2 cellular contexts compared by ENCODE assay signal in the genomic region with DNA sequence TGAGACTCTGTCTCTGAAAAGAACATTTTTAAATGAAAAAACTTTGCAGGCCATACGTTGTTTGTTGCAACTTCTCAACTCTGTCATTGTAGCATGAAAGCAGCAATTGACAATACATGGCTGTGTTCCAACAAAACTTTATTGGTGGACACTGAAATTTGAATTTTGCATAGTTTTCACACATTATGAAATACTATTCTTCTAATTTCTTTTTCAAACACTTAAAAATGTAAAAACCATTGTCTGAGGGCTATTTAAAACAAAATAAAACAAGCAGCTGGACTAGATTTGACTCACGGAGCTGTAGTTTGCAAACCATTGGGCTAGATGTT.
TF ChIP-seq lines count a peak whose summit lies in the region.

No MANE protein-coding gene starts in this region.

TF ChIP-seq in HCT116, 20 proteins besides CTCF, POLR2A, EP300 and RAD21:
- TF ChIP-seq EZH2phosphoT487 (IDR thresholded peaks at IDR 0.05; ENCODE audit: borderline replicate concordance), result no peak
- TF ChIP-seq, protein P1, sequence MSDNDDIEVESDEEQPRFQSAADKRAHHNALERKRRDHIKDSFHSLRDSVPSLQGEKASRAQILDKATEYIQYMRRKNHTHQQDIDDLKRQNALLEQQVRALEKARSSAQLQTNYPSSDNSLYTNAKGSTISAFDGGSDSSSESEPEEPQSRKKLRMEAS (IDR thresholded peaks at IDR 0.05), result no peak
- TF ChIP-seq ELF1 (IDR thresholded peaks at IDR 0.05; ENCODE audit: borderline replicate concordance, low read depth), result no peak
- TF ChIP-seq SIN3A (IDR thresholded peaks at IDR 0.05; ENCODE audit: low read depth), result no peak
- no peak for TF ChIP-seq CBX3 (IDR thresholded peaks at IDR 0.05; ENCODE audit: low read depth)
- no peak for TF ChIP-seq CEBPB (IDR thresholded peaks at IDR 0.05; ENCODE audit: low read depth)

TF ChIP-seq in K562, 482 proteins besides CTCF, POLR2A, EP300 and RAD21:
- TF ChIP-seq CBX3 (IDR thresholded peaks at IDR 0.05; ENCODE audit: borderline replicate concordance in 1 of 2, low read length in 2 of 2) (no peak), CXXC5 (CRISPR knock-in tag; IDR thresholded peaks at IDR 0.05) (no peak)
- TF ChIP-seq, protein P2, sequence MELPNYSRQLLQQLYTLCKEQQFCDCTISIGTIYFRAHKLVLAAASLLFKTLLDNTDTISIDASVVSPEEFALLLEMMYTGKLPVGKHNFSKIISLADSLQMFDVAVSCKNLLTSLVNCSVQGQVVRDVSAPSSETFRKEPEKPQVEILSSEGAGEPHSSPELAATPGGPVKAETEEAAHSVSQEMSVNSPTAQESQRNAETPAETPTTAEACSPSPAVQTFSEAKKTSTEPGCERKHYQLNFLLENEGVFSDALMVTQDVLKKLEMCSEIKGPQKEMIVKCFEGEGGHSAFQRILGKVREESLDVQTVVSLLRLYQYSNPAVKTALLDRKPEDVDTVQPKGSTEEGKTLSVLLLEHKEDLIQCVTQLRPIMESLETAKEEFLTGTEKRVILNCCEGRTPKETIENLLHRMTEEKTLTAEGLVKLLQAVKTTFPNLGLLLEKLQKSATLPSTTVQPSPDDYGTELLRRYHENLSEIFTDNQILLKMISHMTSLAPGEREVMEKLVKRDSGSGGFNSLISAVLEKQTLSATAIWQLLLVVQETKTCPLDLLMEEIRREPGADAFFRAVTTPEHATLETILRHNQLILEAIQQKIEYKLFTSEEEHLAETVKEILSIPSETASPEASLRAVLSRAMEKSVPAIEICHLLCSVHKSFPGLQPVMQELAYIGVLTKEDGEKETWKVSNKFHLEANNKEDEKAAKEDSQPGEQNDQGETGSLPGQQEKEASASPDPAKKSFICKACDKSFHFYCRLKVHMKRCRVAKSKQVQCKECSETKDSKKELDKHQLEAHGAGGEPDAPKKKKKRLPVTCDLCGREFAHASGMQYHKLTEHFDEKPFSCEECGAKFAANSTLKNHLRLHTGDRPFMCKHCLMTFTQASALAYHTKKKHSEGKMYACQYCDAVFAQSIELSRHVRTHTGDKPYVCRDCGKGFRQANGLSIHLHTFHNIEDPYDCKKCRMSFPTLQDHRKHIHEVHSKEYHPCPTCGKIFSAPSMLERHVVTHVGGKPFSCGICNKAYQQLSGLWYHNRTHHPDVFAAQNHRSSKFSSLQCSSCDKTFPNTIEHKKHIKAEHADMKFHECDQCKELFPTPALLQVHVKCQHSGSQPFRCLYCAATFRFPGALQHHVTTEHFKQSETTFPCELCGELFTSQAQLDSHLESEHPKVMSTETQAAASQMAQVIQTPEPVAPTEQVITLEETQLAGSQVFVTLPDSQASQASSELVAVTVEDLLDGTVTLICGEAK (IDR thresholded peaks at IDR 0.05), result peak; percentile 72
- TF ChIP-seq, protein P2 (CRISPR knock-in tag; IDR thresholded peaks at IDR 0.05), result no peak
